Comparison of ENCODE assay signal across 1 cellular context in genomic region chr5:79535477-79536192, GRCh38.
A peak's percentile ranks its signal among the peaks of the same experiment; 100 is the strongest.
TF ChIP-seq lines count a peak whose summit lies in the region.

No MANE protein-coding gene starts in this region.

TF ChIP-seq in HepG2, 621 proteins besides CTCF, POLR2A, EP300 and RAD21 (continued from another document and continues in another):
- TF ChIP-seq ZBTB40 (IDR thresholded peaks at IDR 0.05) (no peak), ZBTB40 (CRISPR knock-in tag; IDR thresholded peaks at IDR 0.05) (no peak; the same call in 1 of the 2 replicates), ZNF883 (CRISPR knock-in tag; IDR thresholded peaks at IDR 0.05; ENCODE audit: not compliant biosample characterization) (no peak), PAWR (CRISPR knock-in tag; IDR thresholded peaks at IDR 0.05; ENCODE audit: borderline replicate concordance) (no peak), NBN (conservative IDR thresholded peaks at IDR 0.05) (no peak), ZNF562 (CRISPR knock-in tag; IDR thresholded peaks at IDR 0.05; ENCODE audit: borderline replicate concordance) (no peak), ZFP90 (CRISPR knock-in tag; IDR thresholded peaks at IDR 0.05; ENCODE audit: borderline replicate concordance) (no peak; the same call in 1 of the 2 replicates), BRCA1 (CRISPR knock-in tag; IDR thresholded peaks at IDR 0.05) (no peak), ZNF234 (CRISPR knock-in tag; conservative IDR thresholded peaks at IDR 0.05) (no peak), HHEX (CRISPR knock-in tag; IDR thresholded peaks at IDR 0.05) (peak; percentile 82), ZBTB26 (CRISPR knock-in tag; IDR thresholded peaks at IDR 0.05; ENCODE audit: borderline replicate concordance) (no peak), BCL6 (CRISPR knock-in tag; IDR thresholded peaks at IDR 0.05) (peak; percentile 75), MTF1 (CRISPR knock-in tag; IDR thresholded peaks at IDR 0.05) (no peak), SMAD9 (CRISPR knock-in tag; IDR thresholded peaks at IDR 0.05) (no peak), KDM5B (CRISPR knock-in tag; IDR thresholded peaks at IDR 0.05; ENCODE audit: borderline replicate concordance) (no peak), CAMTA2 (CRISPR knock-in tag; IDR thresholded peaks at IDR 0.05; ENCODE audit: borderline replicate concordance) (no peak), IKZF1 (IDR thresholded peaks at IDR 0.05) (no peak), TMF1 (CRISPR knock-in tag; IDR thresholded peaks at IDR 0.05; ENCODE audit: low read depth) (no peak), CREB3 (CRISPR knock-in tag; IDR thresholded peaks at IDR 0.05) (no peak), CEBPG (CRISPR knock-in tag; IDR thresholded peaks at IDR 0.05) (peak; percentile 49; the same call in 1 of the 2 replicates), ZBED4 (CRISPR knock-in tag; IDR thresholded peaks at IDR 0.05; ENCODE audit: borderline replicate concordance) (no peak), ZBTB25 (CRISPR knock-in tag; IDR thresholded peaks at IDR 0.05) (no peak), KLF13 (CRISPR knock-in tag; IDR thresholded peaks at IDR 0.05) (no peak), ONECUT2 (CRISPR knock-in tag; IDR thresholded peaks at IDR 0.05) (peak; percentile 73), SIX4 (CRISPR knock-in tag; IDR thresholded peaks at IDR 0.05) (0 out of 2 replicates have a peak, but pooled peaks have one; percentile 28), ZSCAN9 (CRISPR knock-in tag; IDR thresholded peaks at IDR 0.05; ENCODE audit: borderline replicate concordance) (no peak)
- TF ChIP-seq, protein P1, sequence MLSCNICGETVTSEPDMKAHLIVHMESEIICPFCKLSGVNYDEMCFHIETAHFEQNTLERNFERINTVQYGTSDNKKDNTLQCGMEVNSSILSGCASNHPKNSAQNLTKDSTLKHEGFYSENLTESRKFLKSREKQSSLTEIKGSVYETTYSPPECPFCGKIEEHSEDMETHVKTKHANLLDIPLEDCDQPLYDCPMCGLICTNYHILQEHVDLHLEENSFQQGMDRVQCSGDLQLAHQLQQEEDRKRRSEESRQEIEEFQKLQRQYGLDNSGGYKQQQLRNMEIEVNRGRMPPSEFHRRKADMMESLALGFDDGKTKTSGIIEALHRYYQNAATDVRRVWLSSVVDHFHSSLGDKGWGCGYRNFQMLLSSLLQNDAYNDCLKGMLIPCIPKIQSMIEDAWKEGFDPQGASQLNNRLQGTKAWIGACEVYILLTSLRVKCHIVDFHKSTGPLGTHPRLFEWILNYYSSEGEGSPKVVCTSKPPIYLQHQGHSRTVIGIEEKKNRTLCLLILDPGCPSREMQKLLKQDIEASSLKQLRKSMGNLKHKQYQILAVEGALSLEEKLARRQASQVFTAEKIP (CRISPR knock-in tag; IDR thresholded peaks at IDR 0.05; ENCODE audit: borderline replicate concordance): no peak
- TF ChIP-seq, protein P2, sequence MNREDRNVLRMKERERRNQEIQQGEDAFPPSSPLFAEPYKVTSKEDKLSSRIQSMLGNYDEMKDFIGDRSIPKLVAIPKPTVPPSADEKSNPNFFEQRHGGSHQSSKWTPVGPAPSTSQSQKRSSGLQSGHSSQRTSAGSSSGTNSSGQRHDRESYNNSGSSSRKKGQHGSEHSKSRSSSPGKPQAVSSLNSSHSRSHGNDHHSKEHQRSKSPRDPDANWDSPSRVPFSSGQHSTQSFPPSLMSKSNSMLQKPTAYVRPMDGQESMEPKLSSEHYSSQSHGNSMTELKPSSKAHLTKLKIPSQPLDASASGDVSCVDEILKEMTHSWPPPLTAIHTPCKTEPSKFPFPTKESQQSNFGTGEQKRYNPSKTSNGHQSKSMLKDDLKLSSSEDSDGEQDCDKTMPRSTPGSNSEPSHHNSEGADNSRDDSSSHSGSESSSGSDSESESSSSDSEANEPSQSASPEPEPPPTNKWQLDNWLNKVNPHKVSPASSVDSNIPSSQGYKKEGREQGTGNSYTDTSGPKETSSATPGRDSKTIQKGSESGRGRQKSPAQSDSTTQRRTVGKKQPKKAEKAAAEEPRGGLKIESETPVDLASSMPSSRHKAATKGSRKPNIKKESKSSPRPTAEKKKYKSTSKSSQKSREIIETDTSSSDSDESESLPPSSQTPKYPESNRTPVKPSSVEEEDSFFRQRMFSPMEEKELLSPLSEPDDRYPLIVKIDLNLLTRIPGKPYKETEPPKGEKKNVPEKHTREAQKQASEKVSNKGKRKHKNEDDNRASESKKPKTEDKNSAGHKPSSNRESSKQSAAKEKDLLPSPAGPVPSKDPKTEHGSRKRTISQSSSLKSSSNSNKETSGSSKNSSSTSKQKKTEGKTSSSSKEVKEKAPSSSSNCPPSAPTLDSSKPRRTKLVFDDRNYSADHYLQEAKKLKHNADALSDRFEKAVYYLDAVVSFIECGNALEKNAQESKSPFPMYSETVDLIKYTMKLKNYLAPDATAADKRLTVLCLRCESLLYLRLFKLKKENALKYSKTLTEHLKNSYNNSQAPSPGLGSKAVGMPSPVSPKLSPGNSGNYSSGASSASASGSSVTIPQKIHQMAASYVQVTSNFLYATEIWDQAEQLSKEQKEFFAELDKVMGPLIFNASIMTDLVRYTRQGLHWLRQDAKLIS (CRISPR knock-in tag; IDR thresholded peaks at IDR 0.05): no peak
- TF ChIP-seq, protein P3, sequence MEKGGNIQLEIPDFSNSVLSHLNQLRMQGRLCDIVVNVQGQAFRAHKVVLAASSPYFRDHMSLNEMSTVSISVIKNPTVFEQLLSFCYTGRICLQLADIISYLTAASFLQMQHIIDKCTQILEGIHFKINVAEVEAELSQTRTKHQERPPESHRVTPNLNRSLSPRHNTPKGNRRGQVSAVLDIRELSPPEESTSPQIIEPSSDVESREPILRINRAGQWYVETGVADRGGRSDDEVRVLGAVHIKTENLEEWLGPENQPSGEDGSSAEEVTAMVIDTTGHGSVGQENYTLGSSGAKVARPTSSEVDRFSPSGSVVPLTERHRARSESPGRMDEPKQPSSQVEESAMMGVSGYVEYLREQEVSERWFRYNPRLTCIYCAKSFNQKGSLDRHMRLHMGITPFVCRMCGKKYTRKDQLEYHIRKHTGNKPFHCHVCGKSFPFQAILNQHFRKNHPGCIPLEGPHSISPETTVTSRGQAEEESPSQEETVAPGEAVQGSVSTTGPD (CRISPR knock-in tag; IDR thresholded peaks at IDR 0.05): no peak
- TF ChIP-seq, protein P4, sequence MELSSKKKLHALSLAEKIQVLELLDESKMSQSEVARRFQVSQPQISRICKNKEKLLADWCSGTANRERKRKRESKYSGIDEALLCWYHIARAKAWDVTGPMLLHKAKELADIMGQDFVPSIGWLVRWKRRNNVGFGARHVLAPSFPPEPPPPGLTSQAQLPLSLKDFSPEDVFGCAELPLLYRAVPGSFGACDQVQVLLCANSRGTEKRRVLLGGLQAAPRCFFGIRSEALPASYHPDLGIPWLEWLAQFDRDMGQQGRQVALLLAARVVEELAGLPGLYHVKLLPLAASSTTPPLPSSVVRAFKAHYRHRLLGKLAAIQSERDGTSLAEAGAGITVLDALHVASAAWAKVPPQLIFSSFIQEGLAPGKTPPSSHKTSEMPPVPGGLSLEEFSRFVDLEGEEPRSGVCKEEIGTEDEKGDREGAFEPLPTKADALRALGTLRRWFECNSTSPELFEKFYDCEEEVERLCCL (CRISPR knock-in tag; IDR thresholded peaks at IDR 0.05; ENCODE audit: borderline replicate concordance): no peak
